Comparison of ENCODE assay signal across 36 cellular contexts in the genomic region with DNA sequence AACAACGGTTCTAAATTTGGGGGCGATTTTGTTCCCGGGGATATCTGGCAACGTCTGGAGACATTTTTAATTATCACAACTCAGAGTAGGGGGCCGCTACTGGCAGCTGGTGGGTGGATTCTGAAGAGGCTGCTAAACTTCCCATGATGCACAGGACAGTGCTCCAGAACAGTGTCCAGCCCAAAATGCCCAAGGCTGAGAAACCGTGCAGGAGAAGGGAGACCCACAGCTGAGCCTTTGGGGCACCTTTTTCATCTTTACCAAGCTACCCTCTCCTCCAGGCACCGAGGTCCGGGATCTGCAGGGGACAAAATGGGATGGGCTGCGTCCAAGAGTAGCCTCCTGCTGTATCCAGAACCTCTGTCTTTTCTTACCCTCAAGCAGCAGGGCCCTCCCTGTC. TPM values are rescaled to one million over a fixed set of nuclear protein-coding genes. Genes with fewer than 3 reads are reported as not detected.
"Had no signal": no experiment of that assay in that cellular context is flagged by ENCODE, and none has a peak within 500 bp of the region (broad histone marks: within the 10 kb centered on the region; RNA-seq: fewer than 3 reads in every experiment).

No MANE protein-coding gene starts in this region.

- H3K9ac ChIP-seq: KMS-11 had no signal

- H3K27ac ChIP-seq: KMS-11 had no signal

- DNase-seq: Kasumi-1, KBM-7, KG1, MG63, MM.1S, MV-4-11, NCI-H1048, NCI-H1092, NCI-H1092 treated with DMSO at 0.1 percent for 48 hours, NCI-H1105, NCI-H1105 treated with DMSO at 0.1 percent for 48 hours, NCI-H1417, NCI-H1417 treated with DMSO at 0.1 percent for 48 hours, NCI-H1436, NCI-H1436 treated with DMSO at 0.1 percent for 48 hours, NCI-H146, NCI-H1694, NCI-H1694 treated with DMSO at 0.1 percent for 48 hours, NCI-H187, NCI-H187 treated with DMSO at 0.1 percent for 48 hours, NCI-H1930, NCI-H2029, NCI-H2029 treated with DMSO at 0.1 percent for 48 hours, NCI-H2081, NCI-H2081 treated with DMSO at 0.1 percent for 48 hours, NCI-H2107, NCI-H2171 treated with DMSO at 0.1 percent for 48 hours, NCI-H2227 treated with DMSO at 0.1 percent for 48 hours, NCI-H226, NCI-H345, NCI-H446, NCI-H446 treated with DMSO at 0.1 percent for 48 hours had no signal

- H3K36me3 ChIP-seq: MG63 had no signal

- H3K27me3 ChIP-seq: MG63 had no signal

- H3K4me3 ChIP-seq: MG63 had no signal

RNA-seq across cellular contexts. Expression of a gene that starts 43.0 kb away (rescaled TPM):
- total RNA-seq: LHCN-M2, MCF 10A, NCI-H460 had no signal

RNA-seq across cellular contexts. Expression of a gene that starts 54.6 kb away (rescaled TPM):
- total RNA-seq: LHCN-M2, MCF 10A, NCI-H460 had no signal
